10 cellular contexts compared by ENCODE assay signal in genomic region chr6:20680697-20681165, GRCh38.
DNase-seq lines count a peak whose midpoint lies in the region; ATAC-seq and TF ChIP-seq lines count a peak whose summit lies in the region.
"Had no signal": no experiment of that assay in that cellular context is flagged by ENCODE, and none has a peak within 500 bp of the region (broad histone marks: within the 10 kb centered on the region; RNA-seq: fewer than 3 reads in every experiment).

No MANE protein-coding gene starts in this region.

- H4K20me1 ChIP-seq in PC-3 (ENCODE audit: low read length), result no peaks in the 10 kb centered on the region

- no peaks in the 10 kb centered on the region for H3K9me2 ChIP-seq in PC-3 (replicated peaks; ENCODE audit: low read length)

- no peak for TF ChIP-seq POLR2A in uterus (IDR thresholded peaks at IDR 0.05)

- H2AFZ ChIP-seq in PC-3 (ENCODE audit: low read length), result no peak overlapping the region

- peak overlapping the region; percentile 15 for H3K4me3 ChIP-seq in fibroblast of pulmonary artery (replicated peaks; ENCODE audit: low read depth, low read length)
- H3K4me3 ChIP-seq in PC-3 (ENCODE audit: low read length), result no peak overlapping the region
- H3K4me3 ChIP-seq in uterus, result no peak overlapping the region

- ATAC-seq in GM18508 (IDR thresholded peaks at IDR 0.05; ENCODE audit: insufficient read depth, unreplicated experiment), result peak; percentile 76
- peak; percentile 82 for ATAC-seq in GM21447 (IDR thresholded peaks at IDR 0.05; ENCODE audit: unreplicated experiment)
- peak; percentile 69 for ATAC-seq in HG03571 (IDR thresholded peaks at IDR 0.05; ENCODE audit: unreplicated experiment)
- ATAC-seq in PC-3, result no peak
- no peak for ATAC-seq in activated CD4-positive, CD25-positive, alpha-beta regulatory T cell treated with anti-CD3 and anti-CD28 coated beads, Interleukin-2, amount 50 U/mL, for 24 hours

- H3K27me3 ChIP-seq in PC-3 (ENCODE audit: low read length) (no peaks in the 10 kb centered on the region), uterus (no peaks in the 10 kb centered on the region)

- DNase-seq in fibroblast of pulmonary artery (ENCODE audit: low read depth) (peak; percentile 43), PC-3 (no peak), uterus (no peak), GM20000 (ENCODE audit: low spot score) (no peak)
- DNase-seq: kidney glomerular epithelial cell, NCI-H2107 had no signal

- H3K4me1 ChIP-seq in PC-3 (ENCODE audit: insufficient read depth, low read length), result no peaks in the 10 kb centered on the region
- no peaks in the 10 kb centered on the region for H3K4me1 ChIP-seq in uterus

- 0 out of 2 replicates have a peak, but pooled peaks cover 3% of the 10 kb centered on the region for H3K79me2 ChIP-seq in PC-3 (ENCODE audit: low read length)

- H3K36me3 ChIP-seq in PC-3 (ENCODE audit: low read depth, low read length) (no peaks in the 10 kb centered on the region), uterus (no peaks in the 10 kb centered on the region)

- POLR2A ChIA-PET in PC-3 (lab: Charles Lee; ENCODE audit: unreplicated experiment), result no interaction called here

- intact Hi-C loops in PC-3 (cut with micrococcal nuclease) (no loop called here), uterus (cut with DNase I; ENCODE audit: low total_unique reads) (no loop called here)

- no peak for TF ChIP-seq CTCF in fibroblast of pulmonary artery (IDR thresholded peaks at IDR 0.05; ENCODE audit: low read length, missing control alignments)
- no peak for TF ChIP-seq CTCF in PC-3 (conservative IDR thresholded peaks at IDR 0.05; ENCODE audit: low read depth, low read length)
- no peak for TF ChIP-seq CTCF in uterus (IDR thresholded peaks at IDR 0.05)
- TF ChIP-seq CTCF in GM20000 (IDR thresholded peaks at IDR 0.05; ENCODE audit: extremely low read depth, missing control alignments), result no peak

- no peak overlapping the region for H3K4me2 ChIP-seq in PC-3 (ENCODE audit: low read length)

- H3F3A ChIP-seq in PC-3 (ENCODE audit: low read length, unreplicated experiment), result no peaks in the 10 kb centered on the region

- H3K27ac ChIP-seq in PC-3 (ENCODE audit: low read length) (no peak overlapping the region), uterus (no peak overlapping the region)

- CTCF ChIA-PET in PC-3 (lab: Charles Lee), result no interaction called here

- H3K9ac ChIP-seq in PC-3 (ENCODE audit: low read length), result no peak overlapping the region

- H3K9me3 ChIP-seq in PC-3 (ENCODE audit: low read length) (no peaks in the 10 kb centered on the region), uterus (no peaks in the 10 kb centered on the region)

- no TSS peak for BruUV-seq in PC-3 (replicated peaks; lab: Mats Ljungman, UMichigan)

Comparison
In these comparisons a context has a peak if more than half of its experiments do, and no peak if none do; other contexts are left out.
1. ATAC-seq: peak in GM18508 (single experiment), GM21447 (single experiment) and HG03571 (single experiment); none in PC-3 (single experiment) and activated CD4-positive, CD25-positive, alpha-beta regulatory T cell treated with anti-CD3 and anti-CD28 coated beads, Interleukin-2, amount 50 U/mL, for 24 hours (0 of 2).